In the genomic region with DNA sequence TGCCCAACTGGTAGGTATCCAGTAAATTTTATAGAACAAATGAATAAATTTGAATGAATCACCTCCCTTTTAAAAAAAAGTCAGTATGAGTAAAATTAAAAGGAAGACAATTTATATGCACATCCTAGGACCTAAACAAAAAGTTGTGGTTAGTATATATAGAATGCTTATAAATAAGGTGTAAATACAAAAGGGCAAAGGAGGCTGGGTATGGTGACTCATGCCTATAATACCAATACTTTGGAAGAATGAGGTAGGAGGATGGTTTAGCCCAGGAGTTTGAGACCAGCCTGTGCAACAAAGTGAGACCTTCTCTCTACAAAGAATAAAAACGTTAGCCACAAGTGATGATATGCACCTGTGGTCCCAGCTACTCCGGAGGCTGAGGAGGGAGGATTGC, we compare ENCODE assay signal across 1 cellular context.
TF ChIP-seq lines count a peak whose summit lies in the region.

No MANE protein-coding gene starts in this region.

TF ChIP-seq in GM23338, 12 proteins besides CTCF, POLR2A, EP300 and RAD21 (continued from another document):
- TF ChIP-seq, protein P1, sequence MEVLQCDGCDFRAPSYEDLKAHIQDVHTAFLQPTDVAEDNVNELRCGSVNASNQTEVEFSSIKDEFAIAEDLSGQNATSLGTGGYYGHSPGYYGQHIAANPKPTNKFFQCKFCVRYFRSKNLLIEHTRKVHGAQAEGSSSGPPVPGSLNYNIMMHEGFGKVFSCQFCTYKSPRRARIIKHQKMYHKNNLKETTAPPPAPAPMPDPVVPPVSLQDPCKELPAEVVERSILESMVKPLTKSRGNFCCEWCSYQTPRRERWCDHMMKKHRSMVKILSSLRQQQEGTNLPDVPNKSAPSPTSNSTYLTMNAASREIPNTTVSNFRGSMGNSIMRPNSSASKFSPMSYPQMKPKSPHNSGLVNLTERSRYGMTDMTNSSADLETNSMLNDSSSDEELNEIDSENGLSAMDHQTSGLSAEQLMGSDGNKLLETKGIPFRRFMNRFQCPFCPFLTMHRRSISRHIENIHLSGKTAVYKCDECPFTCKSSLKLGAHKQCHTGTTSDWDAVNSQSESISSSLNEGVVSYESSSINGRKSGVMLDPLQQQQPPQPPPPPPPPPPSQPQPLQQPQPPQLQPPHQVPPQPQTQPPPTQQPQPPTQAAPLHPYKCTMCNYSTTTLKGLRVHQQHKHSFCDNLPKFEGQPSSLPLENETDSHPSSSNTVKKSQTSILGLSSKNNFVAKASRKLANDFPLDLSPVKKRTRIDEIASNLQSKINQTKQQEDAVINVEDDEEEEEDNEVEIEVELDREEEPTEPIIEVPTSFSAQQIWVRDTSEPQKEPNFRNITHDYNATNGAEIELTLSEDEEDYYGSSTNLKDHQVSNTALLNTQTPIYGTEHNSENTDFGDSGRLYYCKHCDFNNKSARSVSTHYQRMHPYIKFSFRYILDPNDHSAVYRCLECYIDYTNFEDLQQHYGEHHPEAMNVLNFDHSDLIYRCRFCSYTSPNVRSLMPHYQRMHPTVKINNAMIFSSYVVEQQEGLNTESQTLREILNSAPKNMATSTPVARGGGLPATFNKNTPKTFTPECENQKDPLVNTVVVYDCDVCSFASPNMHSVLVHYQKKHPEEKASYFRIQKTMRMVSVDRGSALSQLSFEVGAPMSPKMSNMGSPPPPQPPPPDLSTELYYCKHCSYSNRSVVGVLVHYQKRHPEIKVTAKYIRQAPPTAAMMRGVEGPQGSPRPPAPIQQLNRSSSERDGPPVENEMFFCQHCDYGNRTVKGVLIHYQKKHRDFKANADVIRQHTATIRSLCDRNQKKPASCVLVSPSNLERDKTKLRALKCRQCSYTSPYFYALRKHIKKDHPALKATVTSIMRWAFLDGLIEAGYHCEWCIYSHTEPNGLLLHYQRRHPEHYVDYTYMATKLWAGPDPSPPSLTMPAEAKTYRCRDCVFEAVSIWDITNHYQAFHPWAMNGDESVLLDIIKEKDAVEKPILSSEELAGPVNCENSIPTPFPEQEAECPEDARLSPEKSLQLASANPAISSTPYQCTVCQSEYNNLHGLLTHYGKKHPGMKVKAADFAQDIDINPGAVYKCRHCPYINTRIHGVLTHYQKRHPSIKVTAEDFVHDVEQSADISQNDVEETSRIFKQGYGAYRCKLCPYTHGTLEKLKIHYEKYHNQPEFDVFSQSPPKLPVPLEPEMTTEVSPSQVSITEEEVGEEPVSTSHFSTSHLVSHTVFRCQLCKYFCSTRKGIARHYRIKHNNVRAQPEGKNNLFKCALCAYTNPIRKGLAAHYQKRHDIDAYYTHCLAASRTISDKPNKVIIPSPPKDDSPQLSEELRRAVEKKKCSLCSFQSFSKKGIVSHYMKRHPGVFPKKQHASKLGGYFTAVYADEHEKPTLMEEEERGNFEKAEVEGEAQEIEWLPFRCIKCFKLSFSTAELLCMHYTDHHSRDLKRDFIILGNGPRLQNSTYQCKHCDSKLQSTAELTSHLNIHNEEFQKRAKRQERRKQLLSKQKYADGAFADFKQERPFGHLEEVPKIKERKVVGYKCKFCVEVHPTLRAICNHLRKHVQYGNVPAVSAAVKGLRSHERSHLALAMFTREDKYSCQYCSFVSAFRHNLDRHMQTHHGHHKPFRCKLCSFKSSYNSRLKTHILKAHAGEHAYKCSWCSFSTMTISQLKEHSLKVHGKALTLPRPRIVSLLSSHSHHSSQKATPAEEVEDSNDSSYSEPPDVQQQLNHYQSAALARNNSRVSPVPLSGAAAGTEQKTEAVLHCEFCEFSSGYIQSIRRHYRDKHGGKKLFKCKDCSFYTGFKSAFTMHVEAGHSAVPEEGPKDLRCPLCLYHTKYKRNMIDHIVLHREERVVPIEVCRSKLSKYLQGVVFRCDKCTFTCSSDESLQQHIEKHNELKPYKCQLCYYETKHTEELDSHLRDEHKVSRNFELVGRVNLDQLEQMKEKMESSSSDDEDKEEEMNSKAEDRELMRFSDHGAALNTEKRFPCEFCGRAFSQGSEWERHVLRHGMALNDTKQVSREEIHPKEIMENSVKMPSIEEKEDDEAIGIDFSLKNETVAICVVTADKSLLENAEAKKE (CRISPR knock-in tag; IDR thresholded peaks at IDR 0.05) = no peak
- no peak for TF ChIP-seq EZH2phosphoT487 (IDR thresholded peaks at IDR 0.05; ENCODE audit: unreplicated experiment)
- TF ChIP-seq NANOG (IDR thresholded peaks at IDR 0.05; ENCODE audit: borderline replicate concordance) = no peak
- TF ChIP-seq, protein P2, sequence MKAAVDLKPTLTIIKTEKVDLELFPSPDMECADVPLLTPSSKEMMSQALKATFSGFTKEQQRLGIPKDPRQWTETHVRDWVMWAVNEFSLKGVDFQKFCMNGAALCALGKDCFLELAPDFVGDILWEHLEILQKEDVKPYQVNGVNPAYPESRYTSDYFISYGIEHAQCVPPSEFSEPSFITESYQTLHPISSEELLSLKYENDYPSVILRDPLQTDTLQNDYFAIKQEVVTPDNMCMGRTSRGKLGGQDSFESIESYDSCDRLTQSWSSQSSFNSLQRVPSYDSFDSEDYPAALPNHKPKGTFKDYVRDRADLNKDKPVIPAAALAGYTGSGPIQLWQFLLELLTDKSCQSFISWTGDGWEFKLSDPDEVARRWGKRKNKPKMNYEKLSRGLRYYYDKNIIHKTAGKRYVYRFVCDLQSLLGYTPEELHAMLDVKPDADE (IDR thresholded peaks at IDR 0.05) = no peak
- no peak for TF ChIP-seq REST (IDR thresholded peaks at IDR 0.05; ENCODE audit: unreplicated experiment)
- TF ChIP-seq ZNF114 (CRISPR knock-in tag; IDR thresholded peaks at IDR 0.05) = no peak
